ENCODE assay signal across 17 cellular contexts in the genomic region with DNA sequence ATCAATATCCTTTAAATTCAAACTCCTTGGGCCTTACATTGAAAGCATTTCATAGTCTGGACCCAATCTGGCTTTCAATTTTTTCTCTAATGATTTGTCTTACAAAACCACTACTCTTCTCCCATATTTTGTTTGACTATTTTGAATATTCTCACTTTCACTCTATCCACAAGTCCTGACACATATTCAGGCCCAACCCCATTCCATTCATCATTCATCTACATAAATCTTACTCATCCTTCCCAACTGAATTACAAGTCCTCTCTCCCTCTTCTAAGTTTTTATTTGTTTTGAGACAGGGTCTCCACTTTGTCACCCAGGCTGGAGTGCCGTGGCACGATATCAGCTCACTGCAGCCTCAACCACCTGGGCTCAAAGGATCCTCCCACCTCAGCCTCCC. TPM values are rescaled to one million over a fixed set of nuclear protein-coding genes. Genes with fewer than 3 reads are reported as not detected.
DNase-seq lines count a peak whose midpoint lies in the region; ATAC-seq, FAIRE-seq and TF ChIP-seq lines count a peak whose summit lies in the region.
"Had no signal": no experiment of that assay in that cellular context is flagged by ENCODE, and none has a peak within 500 bp of the region (broad histone marks: within the 10 kb centered on the region; RNA-seq: fewer than 3 reads in every experiment).

No MANE protein-coding gene starts in this region.

- H3K36me3 ChIP-seq in liver (ENCODE audit: control insufficient read depth in 4 of 4, insufficient read depth in 3 of 4, low read depth in 1 of 4, low read length in 3 of 4) (peaks cover 5 to 17% (median 10%) of the 10 kb centered on the region in 4 donors), HepG2 (replicated peaks in 1 of 2; ENCODE audit: control insufficient read depth in 1 of 2, insufficient read depth in 2 of 2, low read length in 2 of 2) (peaks cover 4 to 58% of the 10 kb centered on the region in 2 experiments; a peak in 4 of 5 replicates)
- H3K36me3 ChIP-seq: BE2C had no signal

- no peaks in the 10 kb centered on the region for H3K9me3 Mint-ChIP-seq in endothelial cell (ENCODE audit: unreplicated experiment)
- no peaks in the 10 kb centered on the region for H3K9me3 Mint-ChIP-seq in stimulated activated naive B cell treated with anti-CD40 and anti-IgM and Interleukin-4, amounts not matched to agents 10 μg/mL and 1 μg/mL and 100 μg/mL, for 72 hours
- H3K9me3 Mint-ChIP-seq: HFFc6 had no signal

- H3K27me3 Mint-ChIP-seq in T-helper 17 cell: no peaks in the 10 kb centered on the region
- no peaks in the 10 kb centered on the region for H3K27me3 Mint-ChIP-seq in endothelial cell (ENCODE audit: unreplicated experiment)
- no peaks in the 10 kb centered on the region for H3K27me3 Mint-ChIP-seq in stimulated activated naive B cell treated with anti-CD40 and anti-IgM and Interleukin-4, amounts not matched to agents 10 μg/mL and 1 μg/mL and 100 μg/mL, for 72 hours

- no peak overlapping the region for H3K4me2 ChIP-seq in HepG2 (ENCODE audit: low read depth, low read length)

- H3K4me1 Mint-ChIP-seq in T-helper 17 cell (peaks cover 9% of the 10 kb centered on the region), endothelial cell (ENCODE audit: unreplicated experiment) (no peaks in the 10 kb centered on the region)
- peaks cover 0 to 2% of the 10 kb centered on the region in 2 donors for H3K4me1 Mint-ChIP-seq in stimulated activated naive B cell treated with anti-CD40 and anti-IgM and Interleukin-4, amounts not matched to agents 10 μg/mL and 1 μg/mL and 100 μg/mL, for 72 hours

- WGBS in liver: 97% methylated on average over 2 of the region's 2 CpGs
- WGBS in HepG2 (ENCODE audit: low lambda C conversion rate): 97% methylated on average over 2 of the region's 2 CpGs

- H3K9me3 ChIP-seq in liver (ENCODE audit: control insufficient read depth in 4 of 4, low read length in 3 of 4) (no peaks in the 10 kb centered on the region), HepG2 (ENCODE audit: low read length) (no peaks in the 10 kb centered on the region), T-helper 17 cell (ENCODE audit: control insufficient read depth, low read length, poor library complexity, severe bottlenecking) (no peaks in the 10 kb centered on the region)
- H3K9me3 ChIP-seq: BE2C had no signal

- BruUV-seq in HepG2 (replicated peaks; lab: Mats Ljungman, UMichigan): no TSS peak

- no peaks in the 10 kb centered on the region for H4K20me1 ChIP-seq in HepG2 (ENCODE audit: insufficient read depth, low read length)

- H3K27me3 ChIP-seq in liver (ENCODE audit: control insufficient read depth in 4 of 4, insufficient read depth in 4 of 4, low read length in 3 of 4) (no peaks in the 10 kb centered on the region), HepG2 (ENCODE audit: control insufficient read depth in 1 of 2, insufficient read depth in 2 of 2, low read length in 2 of 2) (no peaks in the 10 kb centered on the region)
- H3K27me3 ChIP-seq: BE2C had no signal

- no peak overlapping the region for H3K9ac ChIP-seq in liver (ENCODE audit: low read depth in 1 of 2, low read length in 2 of 2)
- no peak overlapping the region for H3K9ac ChIP-seq in HepG2 (ENCODE audit: insufficient read depth, low read depth, low read length)

- TF ChIP-seq EP300 in HepG2 (IDR thresholded peaks at IDR 0.05; ENCODE audit: low read depth in 2 of 2, low read length in 2 of 2) (no peak), HepG2 (CRISPR knock-in tag; IDR thresholded peaks at IDR 0.05; ENCODE audit: borderline replicate concordance) (no peak)

- no peak overlapping the region for H2AFZ ChIP-seq in HepG2 (ENCODE audit: low read length)

- no peak for ATAC-seq in HepG2
- no peak for ATAC-seq in T-helper 17 cell
- ATAC-seq in stimulated activated naive B cell treated with anti-CD40 and anti-IgM and Interleukin-4, amounts not matched to agents 10 μg/mL and 1 μg/mL and 100 μg/mL, for 72 hours (replicated peaks): no peak
- ATAC-seq in HG02852 (IDR thresholded peaks at IDR 0.05; ENCODE audit: unreplicated experiment): no peak
- ATAC-seq: PC-3 had no signal

- H3K4me1 ChIP-seq in liver (ENCODE audit: control insufficient read depth in 4 of 4, insufficient read depth in 4 of 4, low read length in 3 of 4) (peaks cover 4 to 27% (median 18%) of the 10 kb centered on the region in 4 donors), HepG2 (ENCODE audit: insufficient read depth, low read length) (no peaks in the 10 kb centered on the region)
- H3K4me1 ChIP-seq: BE2C had no signal

- no peak for TF ChIP-seq POLR2A in HepG2 (IDR thresholded peaks at IDR 0.05; ENCODE audit: insufficient read depth in 1 of 2, low read depth in 2 of 2, low read length in 2 of 2)

- DNase-seq in HepG2 (ENCODE audit: low spot score): no peak
- no peak for DNase-seq in T-helper 17 cell
- no peak for DNase-seq in endothelial cell (ENCODE audit: low spot score)
- DNase-seq in stimulated activated naive B cell treated with anti-CD40 and anti-IgM and Interleukin-4, amounts not matched to agents 10 μg/mL and 1 μg/mL and 100 μg/mL, for 72 hours: no peak
- no peak for DNase-seq in stimulated activated naive CD4-positive, alpha-beta T cell (lab: John Stamatoyannopoulos, UW)
- DNase-seq: BE2C, EL, HFFc6, KBM-7, NCI-H1048, NCI-H1694, NCI-H345, NCI-H748 treated with DMSO at 0.1 percent for 48 hours, PC-3 had no signal

- H3K36me3 Mint-ChIP-seq in T-helper 17 cell (ENCODE audit: low read depth) (peaks cover 23% of the 10 kb centered on the region), endothelial cell (ENCODE audit: low read depth, unreplicated experiment) (peaks cover 18% of the 10 kb centered on the region)
- H3K36me3 Mint-ChIP-seq in stimulated activated naive B cell treated with anti-CD40 and anti-IgM and Interleukin-4, amounts not matched to agents 10 μg/mL and 1 μg/mL and 100 μg/mL, for 72 hours: peaks cover 34 to 46% of the 10 kb centered on the region in 2 donors

- POLR2A ChIA-PET in HepG2 (lab: Yijun Ruan, JAX): no interaction called here

- no peak for FAIRE-seq in HepG2 (lab: Jason Lieb, UNC)
- FAIRE-seq: H1 had no signal

- no peak overlapping the region for H3K4me3 ChIP-seq in liver (ENCODE audit: low read depth in 1 of 3, low read length in 3 of 3)
- no peak overlapping the region for H3K4me3 ChIP-seq in HepG2 (replicated peaks in 1 of 3; ENCODE audit: insufficient read depth in 1 of 3, low read depth in 2 of 3, low read length in 3 of 3)

- no peak for TF ChIP-seq RAD21 in liver (IDR thresholded peaks at IDR 0.05)
- no peak for TF ChIP-seq RAD21 in HepG2 (CRISPR knock-in tag; IDR thresholded peaks at IDR 0.05)

- H3K27ac Mint-ChIP-seq in T-helper 17 cell (peak overlapping the region; percentile 59), endothelial cell (ENCODE audit: unreplicated experiment) (peak overlapping the region; percentile 44)
- H3K27ac Mint-ChIP-seq in stimulated activated naive B cell treated with anti-CD40 and anti-IgM and Interleukin-4, amounts not matched to agents 10 μg/mL and 1 μg/mL and 100 μg/mL, for 72 hours: peak overlapping the region; percentile 78
- H3K27ac Mint-ChIP-seq: HFFc6 had no signal

- H3K4me3 Mint-ChIP-seq in T-helper 17 cell: no peak overlapping the region
- H3K4me3 Mint-ChIP-seq in endothelial cell (ENCODE audit: unreplicated experiment): no peak overlapping the region
- no peak overlapping the region for H3K4me3 Mint-ChIP-seq in stimulated activated naive B cell treated with anti-CD40 and anti-IgM and Interleukin-4, amounts not matched to agents 10 μg/mL and 1 μg/mL and 100 μg/mL, for 72 hours
- H3K4me3 Mint-ChIP-seq: HFFc6 had no signal

- H3K27ac ChIP-seq in liver (ENCODE audit: low read depth in 1 of 2, low read length in 2 of 2) (peak overlapping the region; percentile 60 to 89), HepG2 (ENCODE audit: extremely low read length, insufficient read depth, low read length) (no peak overlapping the region)

- CTCF ChIA-PET in HepG2 (lab: Yijun Ruan, JAX; ENCODE audit: low intra/inter-chr PET ratio, low total read pairs): no interaction called here

- in situ Hi-C loops in HepG2 (cut with HindIII; ENCODE audit: extremely low pct_ligation_motif_present, low pct_unique_long_range_greater_than_20kb): no loop called here

- no peak for TF ChIP-seq CTCF in liver (IDR thresholded peaks at IDR 0.05; ENCODE audit: low read depth, low read length, missing input control)
- no peak for TF ChIP-seq CTCF in HepG2 (CRISPR knock-in tag; IDR thresholded peaks at IDR 0.05)
- no peak for TF ChIP-seq CTCF in endothelial cell (IDR thresholded peaks at IDR 0.05; ENCODE audit: unreplicated experiment)

- intact Hi-C loops in HepG2 (cut with micrococcal nuclease; ENCODE audit: unreplicated experiment): no loop called here

- no peaks in the 10 kb centered on the region for H3K79me2 ChIP-seq in HepG2 (ENCODE audit: insufficient read depth, low read length)

TF ChIP-seq in HepG2, 621 proteins besides CTCF, POLR2A, EP300 and RAD21 (continues in another document):
- TF ChIP-seq NFE2L2 (IDR thresholded peaks at IDR 0.05; ENCODE audit: low read length): no peak
- TF ChIP-seq RFX1 (IDR thresholded peaks at IDR 0.05): no peak
- TF ChIP-seq SETDB1 (CRISPR knock-in tag; IDR thresholded peaks at IDR 0.05; ENCODE audit: borderline replicate concordance): no peak

RNA-seq across cellular contexts. Expression of a gene that starts 43.6 kb away (rescaled TPM):
- 10 to 100 TPM; 46.7 to 52.9 TPM for total RNA-seq in liver
- polyA plus RNA-seq in liver: 10 to 100 TPM; 13.5 to 22.4 TPM
- 88.1 and 140 TPM in 2 replicates for total RNA-seq in HepG2 (2016; rRNA removed; fragmentation: Illumina TruSeq; extraction: Trizol)
- 5.7 and 6.6 TPM in 2 replicates for total RNA-seq in HepG2 (2016; cell fraction: cytosol; rRNA removed; fragmentation: Illumina TruSeq; extraction: Trizol; ENCODE audit: low read depth)
- 85.6 and 135 TPM in 2 replicates for total RNA-seq in HepG2 (2016; cell fraction: insoluble cytoplasmic fraction; rRNA removed; fragmentation: Illumina TruSeq; extraction: Trizol)
- 21.7 and 22.0 TPM in 2 replicates for total RNA-seq in HepG2 (2016; cell fraction: membrane; rRNA removed; fragmentation: Illumina TruSeq; extraction: Trizol)
- total RNA-seq in HepG2 (2016; cell fraction: nucleus; rRNA removed; fragmentation: Illumina TruSeq; extraction: Trizol): 78.5 and 79.6 TPM in 2 replicates
- 20.3 and 27.6 TPM in 2 replicates for polyA plus RNA-seq in HepG2 (2011; rRNA removed)
- 7.3 and 13.7 TPM in 2 replicates for polyA plus RNA-seq in HepG2 (2011; cell fraction: cytosol; rRNA removed)
- polyA plus RNA-seq in HepG2 (2011; cell fraction: nucleus; rRNA removed): 13.3 and 17.5 TPM in 2 replicates
- 38.5 and 59.6 TPM in 2 replicates for polyA plus RNA-seq in HepG2 (2012)
- polyA plus RNA-seq in HepG2 (2016; cell fraction: cytosol; fragmentation: Illumina TruSeq; extraction: Trizol; ENCODE audit: low read depth): 2.3 and 2.5 TPM in 2 replicates
- 113 and 114 TPM in 2 replicates for polyA plus RNA-seq in HepG2 (2016; cell fraction: insoluble cytoplasmic fraction; fragmentation: Illumina TruSeq; extraction: Trizol; ENCODE audit: low read depth)
- polyA plus RNA-seq in HepG2 (2016; cell fraction: membrane; fragmentation: Illumina TruSeq; extraction: Trizol; ENCODE audit: low read depth): 7.9 and 9.4 TPM in 2 replicates
- 84.6 and 86.1 TPM in 2 replicates for polyA plus RNA-seq in HepG2 (2016; cell fraction: nucleus; fragmentation: Illumina TruSeq; extraction: Trizol; ENCODE audit: insufficient read depth, low read depth)
- polyA minus RNA-seq in HepG2 (2011; rRNA and poly(A)+ RNA removed; ENCODE audit: low replicate concordance): 10.0 and 13.4 TPM in 2 replicates
- 32.4 and 35.7 TPM in 2 replicates for polyA minus RNA-seq in HepG2 (2011; cell fraction: cytosol; rRNA and poly(A)+ RNA removed)
- polyA minus RNA-seq in HepG2 (2011; cell fraction: nucleus; rRNA and poly(A)+ RNA removed): 94.6 and 94.9 TPM in 2 replicates
- total RNA-seq in T-helper 17 cell: 100 to 1,000 TPM in 1 of 2 donors, 10 to 100 TPM in 1; 91.8 to 113 TPM
- 195 TPM for total RNA-seq in endothelial cell (ENCODE audit: unreplicated experiment)
